In genomic region chr17:74748529-74749261, GRCh38 we compare ENCODE assay signal across 8 cellular contexts. TPM values are rescaled to one million over a fixed set of nuclear protein-coding genes. Genes with fewer than 3 reads are reported as not detected.
A peak's percentile ranks its signal among the peaks of the same experiment; 100 is the strongest.
DNase-seq lines count a peak whose midpoint lies in the region; ATAC-seq and TF ChIP-seq lines count a peak whose summit lies in the region.

Gene NHERF1 (plus strand): TSS chr17:74748628. CDS start chr17:74748847, 219 bp downstream.

- no peaks in the 10 kb centered on the region for H3K36me3 ChIP-seq in HUES64 (ENCODE audit: insufficient read depth, low read length)
- H3K36me3 ChIP-seq in stomach smooth muscle (ENCODE audit: control insufficient read depth in 2 of 2, insufficient read depth in 2 of 2, low read length in 2 of 2): no peaks in the 10 kb centered on the region

- no peaks in the 10 kb centered on the region for H3K27me3 Mint-ChIP-seq in activated T-helper 2 cell treated with anti-CD3 and anti-CD28 coated beads, Interferon-gamma antibody, Interleukin-2, Interleukin-4, amounts not matched to agents 10 μg/mL and 5 μg/mL and 100 μg/mL, durations not matched to agents 14 hours and 24 hours and 36 hours (ENCODE audit: low read depth)
- H3K27me3 Mint-ChIP-seq in neural crest cell (ENCODE audit: low read depth): no peaks in the 10 kb centered on the region

- H3K4me1 ChIP-seq in HUES64 (ENCODE audit: insufficient read depth, low read length): peaks cover 43% of the 10 kb centered on the region
- peaks cover 26% of the 10 kb centered on the region for H3K4me1 ChIP-seq in stomach smooth muscle (ENCODE audit: control insufficient read depth, insufficient read depth, low read length)

- peak within 1 kb of the TSS; percentile 88 for H3K4me3 ChIP-seq in HUES64 (ENCODE audit: low read length)
- H3K4me3 ChIP-seq in stomach smooth muscle (ENCODE audit: low read length in 2 of 2): peak within 1 kb of the TSS; percentile 65 to 81

- WGBS in HUES64: under 1% methylated on average over 89 of the region's 89 CpGs

- peak; percentile 56 for TF ChIP-seq CTCF in neural crest cell (conservative IDR thresholded peaks at IDR 0.05)

- peak; percentile 81 for DNase-seq in DMS 273 treated with DMSO at 0.1 percent for 48 hours (lab: John Stamatoyannopoulos, UW)
- peak; percentile 91 for DNase-seq in RKO (ENCODE audit: low spot score)
- peak; percentile 93 for DNase-seq in activated T-helper 2 cell treated with anti-CD3 and anti-CD28 coated beads, Interferon-gamma antibody, Interleukin-2, Interleukin-4, amounts not matched to agents 10 μg/mL and 5 μg/mL and 100 μg/mL, durations not matched to agents 14 hours and 24 hours and 36 hours (ENCODE audit: low spot score)
- DNase-seq in fibroblast of the conjunctiva (ENCODE audit: low read depth): peak; percentile 68
- DNase-seq in neural crest cell (ENCODE audit: low read depth, low spot score): peak; percentile 91

- peaks cover 40% of the 10 kb centered on the region for H3K36me3 Mint-ChIP-seq in activated T-helper 2 cell treated with anti-CD3 and anti-CD28 coated beads, Interferon-gamma antibody, Interleukin-2, Interleukin-4, amounts not matched to agents 10 μg/mL and 5 μg/mL and 100 μg/mL, durations not matched to agents 14 hours and 24 hours and 36 hours (ENCODE audit: low read depth)
- H3K36me3 Mint-ChIP-seq in neural crest cell (ENCODE audit: low read depth): no peaks in the 10 kb centered on the region

- H3K9me3 ChIP-seq in HUES64 (ENCODE audit: insufficient read depth, low read depth, low read length) (no peaks in the 10 kb centered on the region), stomach smooth muscle (ENCODE audit: control insufficient read depth in 2 of 2, low read length in 2 of 2) (no peaks in the 10 kb centered on the region)

- H3K27ac ChIP-seq in HUES64 (ENCODE audit: low read depth, low read length) (no peak within 1 kb of the TSS), stomach smooth muscle (ENCODE audit: low read length) (no peak within 1 kb of the TSS)

- no peaks in the 10 kb centered on the region for H3K9me3 Mint-ChIP-seq in activated T-helper 2 cell treated with anti-CD3 and anti-CD28 coated beads, Interferon-gamma antibody, Interleukin-2, Interleukin-4, amounts not matched to agents 10 μg/mL and 5 μg/mL and 100 μg/mL, durations not matched to agents 14 hours and 24 hours and 36 hours
- H3K9me3 Mint-ChIP-seq in neural crest cell: no peaks in the 10 kb centered on the region

- peak within 1 kb of the TSS; percentile 81 for H3K27ac Mint-ChIP-seq in activated T-helper 2 cell treated with anti-CD3 and anti-CD28 coated beads, Interferon-gamma antibody, Interleukin-2, Interleukin-4, amounts not matched to agents 10 μg/mL and 5 μg/mL and 100 μg/mL, durations not matched to agents 14 hours and 24 hours and 36 hours
- peak within 1 kb of the TSS; percentile 81 for H3K27ac Mint-ChIP-seq in neural crest cell (ENCODE audit: unreplicated experiment)

- intact Hi-C loops in activated T-helper 2 cell treated with anti-CD3 and anti-CD28 coated beads, Interferon-gamma antibody, Interleukin-2, Interleukin-4, amounts not matched to agents 10 μg/mL and 5 μg/mL and 100 μg/mL, durations not matched to agents 14 hours and 24 hours and 36 hours (cut with micrococcal nuclease): loop anchor here (1.0 kb wide), 3 partner anchors 11 to 27 kb away; no protein-coding TSS in a partner anchor

- peaks cover 58% of the 10 kb centered on the region for H3K4me1 Mint-ChIP-seq in activated T-helper 2 cell treated with anti-CD3 and anti-CD28 coated beads, Interferon-gamma antibody, Interleukin-2, Interleukin-4, amounts not matched to agents 10 μg/mL and 5 μg/mL and 100 μg/mL, durations not matched to agents 14 hours and 24 hours and 36 hours (ENCODE audit: low read depth)
- peaks cover 59% of the 10 kb centered on the region for H3K4me1 Mint-ChIP-seq in neural crest cell

- peak; percentile 88 for ATAC-seq in GM21423 (IDR thresholded peaks at IDR 0.05; ENCODE audit: unreplicated experiment)

- H3K9ac ChIP-seq in HUES64 (ENCODE audit: low read depth, low read length) (peak within 1 kb of the TSS; percentile 79), stomach smooth muscle (ENCODE audit: low read length in 2 of 2) (peak within 1 kb of the TSS; percentile 38 to 64)

- H3K27me3 ChIP-seq in HUES64 (ENCODE audit: insufficient read depth, low read length): peaks cover 6% of the 10 kb centered on the region; the same call in 1 of the 2 replicates
- H3K27me3 ChIP-seq in stomach smooth muscle (ENCODE audit: control insufficient read depth in 1 of 2, insufficient read depth in 2 of 2, low read length in 2 of 2): peaks cover 3 to 12% of the 10 kb centered on the region in 2 donors

- peak within 1 kb of the TSS; percentile 97 for H3K4me3 Mint-ChIP-seq in activated T-helper 2 cell treated with anti-CD3 and anti-CD28 coated beads, Interferon-gamma antibody, Interleukin-2, Interleukin-4, amounts not matched to agents 10 μg/mL and 5 μg/mL and 100 μg/mL, durations not matched to agents 14 hours and 24 hours and 36 hours (ENCODE audit: low read depth)
- peak within 1 kb of the TSS; percentile 98 for H3K4me3 Mint-ChIP-seq in neural crest cell

RNA-seq across cellular contexts. Expression of gene NHERF1, which starts in this region (rescaled TPM):
- 84.0 TPM for polyA plus RNA-seq in HUES64 (2013, experiment 1 of 2)
- 89.4 TPM for polyA plus RNA-seq in HUES64 (2013, experiment 2 of 2)
- 129 and 133 TPM in 2 replicates for total RNA-seq in activated T-helper 2 cell treated with anti-CD3 and anti-CD28 coated beads, Interferon-gamma antibody, Interleukin-2, Interleukin-4, amounts not matched to agents 10 μg/mL and 5 μg/mL and 100 μg/mL, durations not matched to agents 14 hours and 24 hours and 36 hours
- 51.7 and 52.2 TPM in 2 replicates for total RNA-seq in neural crest cell
